Comparison of ENCODE assay signal across 7 cellular contexts in genomic region chr10:100968839-100969174, GRCh38. TPM values are rescaled to one million over a fixed set of nuclear protein-coding genes. Genes with fewer than 3 reads are reported as not detected.
DNase-seq lines count a peak whose midpoint lies in the region; ATAC-seq and TF ChIP-seq lines count a peak whose summit lies in the region.
"Had no signal": no experiment of that assay in that cellular context is flagged by ENCODE, and none has a peak within 500 bp of the region (broad histone marks: within the 10 kb centered on the region; RNA-seq: fewer than 3 reads in every experiment).

No MANE protein-coding gene starts in this region.

- H3K9me3 ChIP-seq in A673 (ENCODE audit: low read depth, low read length, poor library complexity, severe bottlenecking) (no peaks in the 10 kb centered on the region), SU-DHL-6 (ENCODE audit: insufficient read depth, low read length) (no peaks in the 10 kb centered on the region)

- no peak overlapping the region; the same call in 1 of the 2 replicates for H3K9ac ChIP-seq in SU-DHL-6 (ENCODE audit: low read length)

- H3K79me2 ChIP-seq in SU-DHL-6 (ENCODE audit: insufficient read depth, low read length): no peaks in the 10 kb centered on the region

- H3K4me3 ChIP-seq in A673 (ENCODE audit: low read depth, low read length, poor library complexity, severe bottlenecking) (peak overlapping the region; percentile 69), SU-DHL-6 (ENCODE audit: insufficient read depth, low read length, poor library complexity, severe bottlenecking) (peak overlapping the region; percentile 23), kidney epithelial cell (ENCODE audit: low read depth, low read length) (peak overlapping the region; percentile 58)

- CTCF ChIA-PET in A673 (lab: Charles Lee): interaction anchor here (0.7 to 1.1 kb wide), 2 partner anchors 45 to 46 kb away, joined by 3 to 4 read pairs; no protein-coding TSS in a partner anchor

- ATAC-seq in HG03354 (IDR thresholded peaks at IDR 0.05; ENCODE audit: poor library complexity, severe bottlenecking, unreplicated experiment) (no peak), GM21723 (IDR thresholded peaks at IDR 0.05; ENCODE audit: unreplicated experiment) (no peak)

- TF ChIP-seq CTCF in A673 (conservative IDR thresholded peaks at IDR 0.05; ENCODE audit: low read depth, low read length) (no peak), SU-DHL-6 (IDR thresholded peaks at IDR 0.05; ENCODE audit: insufficient read depth, low read length, poor library complexity, severe bottlenecking) (no peak), kidney epithelial cell (IDR thresholded peaks at IDR 0.05; ENCODE audit: insufficient read depth, low read length, poor library complexity, severe bottlenecking) (no peak)

- DNase-seq in A673 (ENCODE audit: low spot score): no peak
- no peak for DNase-seq in kidney epithelial cell (ENCODE audit: low read depth)
- no peak for DNase-seq in caudate nucleus (lab: John Stamatoyannopoulos, UW)
- DNase-seq: GDM1 had no signal

- H3F3A ChIP-seq in SU-DHL-6 (ENCODE audit: insufficient read depth): 0 out of 2 replicates have a peak, but pooled peaks cover 3% of the 10 kb centered on the region

- no TSS peak for BruUV-seq in A673 (replicated peaks; lab: Mats Ljungman, UMichigan)

- H3K27me3 ChIP-seq in A673 (replicated peaks; ENCODE audit: insufficient read depth, low read depth, low read length, poor library complexity): no peaks in the 10 kb centered on the region
- no peaks in the 10 kb centered on the region for H3K27me3 ChIP-seq in SU-DHL-6 (ENCODE audit: low read length)
- no peaks in the 10 kb centered on the region for H3K27me3 ChIP-seq in kidney epithelial cell (ENCODE audit: control insufficient read depth, insufficient read depth, low read length)

- peak overlapping the region; percentile 42 for H3K4me2 ChIP-seq in SU-DHL-6 (ENCODE audit: low read depth, low read length, poor library complexity, severe bottlenecking)

- no peaks in the 10 kb centered on the region for H3K36me3 ChIP-seq in A673 (ENCODE audit: insufficient read depth, low read length, poor library complexity, severe bottlenecking)
- H3K36me3 ChIP-seq in SU-DHL-6 (ENCODE audit: low read length): no peaks in the 10 kb centered on the region
- H3K36me3 ChIP-seq in kidney epithelial cell (ENCODE audit: control insufficient read depth, insufficient read depth, low read length): peaks cover 3% of the 10 kb centered on the region

- POLR2A ChIA-PET in A673 (lab: Charles Lee; ENCODE audit: low non-redundant PET): no interaction called here

- peak overlapping the region; percentile 47 for H2AFZ ChIP-seq in SU-DHL-6 (ENCODE audit: low read depth, low read length, severe bottlenecking)

- intact Hi-C loops in A673 (cut with micrococcal nuclease; ENCODE audit: unreplicated experiment): loop anchor here (1.0 kb wide), 1 partner anchor 45 kb away; no protein-coding TSS in a partner anchor

- no peaks in the 10 kb centered on the region for H4K20me1 ChIP-seq in SU-DHL-6 (ENCODE audit: low read depth, low read length)

- H3K4me1 ChIP-seq in A673 (ENCODE audit: insufficient read depth, low read length, poor library complexity, severe bottlenecking): peaks cover 5% of the 10 kb centered on the region

- H3K27ac ChIP-seq in A673 (ENCODE audit: low read depth, low read length, poor library complexity, severe bottlenecking) (peak overlapping the region; percentile 58), SU-DHL-6 (ENCODE audit: low read depth, low read length) (no peak overlapping the region), caudate nucleus (ENCODE audit: low read depth, low read length) (no peak overlapping the region)

- no peaks in the 10 kb centered on the region for H3K9me2 ChIP-seq in SU-DHL-6 (replicated peaks; ENCODE audit: insufficient read depth, low read length)

RNA-seq across cellular contexts. Expression of gene SEMA4G, which starts 0.5 kb away (rescaled TPM):
- total RNA-seq in A673 (2021): 6.1 and 9.2 TPM in 2 replicates
- 4.7 and 7.2 TPM in 2 replicates for total RNA-seq in kidney epithelial cell

RNA-seq across cellular contexts. Expression of gene MRPL43, which starts 18.5 kb away (rescaled TPM):
- 80.4 and 88.8 TPM in 2 replicates for total RNA-seq in A673 (2021)
- 84.1 and 92.3 TPM in 2 replicates for total RNA-seq in kidney epithelial cell

RNA-seq across cellular contexts. Expression of gene TWNK, which starts 18.5 kb away (rescaled TPM):
- total RNA-seq in A673 (2021) (29.5 and 30.8 TPM in 2 replicates), kidney epithelial cell (14.0 and 14.1 TPM in 2 replicates)

RNA-seq across cellular contexts. Expression of gene LZTS2, which starts 30.8 kb away (rescaled TPM):
- total RNA-seq in A673 (2021): 49.1 and 59.9 TPM in 2 replicates
- 118 and 125 TPM in 2 replicates for total RNA-seq in kidney epithelial cell

RNA-seq across cellular contexts. Expression of gene SLF2, which starts 56.0 kb away (rescaled TPM):
- total RNA-seq in A673 (2021): 34.6 and 39.4 TPM in 2 replicates
- 19.7 and 22.2 TPM in 2 replicates for total RNA-seq in kidney epithelial cell
